In genomic region chr12:131452444-131452860, GRCh38 we compare ENCODE assay signal across 9 cellular contexts.
DNase-seq lines count a peak whose midpoint lies in the region; ATAC-seq and TF ChIP-seq lines count a peak whose summit lies in the region.
"Had no signal": no experiment of that assay in that cellular context is flagged by ENCODE, and none has a peak within 500 bp of the region (broad histone marks: within the 10 kb centered on the region; RNA-seq: fewer than 3 reads in every experiment).

No MANE protein-coding gene starts in this region.

- no peaks in the 10 kb centered on the region for H3K4me1 ChIP-seq in foreskin keratinocyte

- no peak overlapping the region for H3K27ac ChIP-seq in foreskin keratinocyte

- ATAC-seq in foreskin keratinocyte (no peak), HG03139 (IDR thresholded peaks at IDR 0.05; ENCODE audit: unreplicated experiment) (no peak)
- ATAC-seq in stimulated activated naive CD8-positive, alpha-beta T cell treated with anti-CD3 and anti-CD28 coated beads, Interleukin-15, amount 100 ng/mL, for 72 hours: peak; percentile 55

- no peaks in the 10 kb centered on the region for H3K4me1 Mint-ChIP-seq in stimulated activated naive CD8-positive, alpha-beta T cell treated with anti-CD3 and anti-CD28 coated beads, Interleukin-15, amount 100 ng/mL, for 72 hours

- H3K27ac Mint-ChIP-seq in stimulated activated naive CD8-positive, alpha-beta T cell treated with anti-CD3 and anti-CD28 coated beads, Interleukin-15, amount 100 ng/mL, for 72 hours: no peak overlapping the region

- peak; percentile 29 for DNase-seq in activated T-cell treated with anti-CD3 and anti-CD28 coated beads for 48 hours (ENCODE audit: low read depth)
- DNase-seq in activated T-cell treated with anti-CD3 and anti-CD28 coated beads, Interleukin-2, amount 50 U/mL, for 1 hour: no peak
- DNase-seq in NCI-H460 (ENCODE audit: extremely low read depth, low read depth): peak; percentile 26
- no peak for DNase-seq in foreskin keratinocyte
- DNase-seq in stimulated activated naive CD8-positive, alpha-beta T cell treated with anti-CD3 and anti-CD28 coated beads, Interleukin-15, amount 100 ng/mL, for 72 hours: peak in 1 of 2 donors; percentile 28
- no peak for DNase-seq in central memory CD4-positive, alpha-beta T cell
- no peak for DNase-seq in ureter (ENCODE audit: low spot score)
- DNase-seq: CD8-positive, alpha-beta memory T cell had no signal

- peak; percentile 42 for TF ChIP-seq CTCF in foreskin keratinocyte (conservative IDR thresholded peaks at IDR 0.05)

- peaks cover 21% of the 10 kb centered on the region for H3K27me3 Mint-ChIP-seq in stimulated activated naive CD8-positive, alpha-beta T cell treated with anti-CD3 and anti-CD28 coated beads, Interleukin-15, amount 100 ng/mL, for 72 hours

- no peaks in the 10 kb centered on the region for H3K27me3 ChIP-seq in foreskin keratinocyte

- H3K9me3 Mint-ChIP-seq in stimulated activated naive CD8-positive, alpha-beta T cell treated with anti-CD3 and anti-CD28 coated beads, Interleukin-15, amount 100 ng/mL, for 72 hours: peaks cover 7 to 8% of the 10 kb centered on the region in 2 donors

- no peak overlapping the region for H3K4me3 Mint-ChIP-seq in stimulated activated naive CD8-positive, alpha-beta T cell treated with anti-CD3 and anti-CD28 coated beads, Interleukin-15, amount 100 ng/mL, for 72 hours

Comparison
In these comparisons a context has a peak if more than half of its experiments do, and no peak if none do; other contexts are left out.
1. DNase-seq: peak in activated T-cell treated with anti-CD3 and anti-CD28 coated beads for 48 hours (single experiment) and NCI-H460 (single experiment); none in activated T-cell treated with anti-CD3 and anti-CD28 coated beads, Interleukin-2, amount 50 U/mL, for 1 hour (single experiment), foreskin keratinocyte (0 of 2), central memory CD4-positive, alpha-beta T cell (single experiment) and ureter (single experiment).